ENCODE assay signal across 11 cellular contexts in the genomic region with DNA sequence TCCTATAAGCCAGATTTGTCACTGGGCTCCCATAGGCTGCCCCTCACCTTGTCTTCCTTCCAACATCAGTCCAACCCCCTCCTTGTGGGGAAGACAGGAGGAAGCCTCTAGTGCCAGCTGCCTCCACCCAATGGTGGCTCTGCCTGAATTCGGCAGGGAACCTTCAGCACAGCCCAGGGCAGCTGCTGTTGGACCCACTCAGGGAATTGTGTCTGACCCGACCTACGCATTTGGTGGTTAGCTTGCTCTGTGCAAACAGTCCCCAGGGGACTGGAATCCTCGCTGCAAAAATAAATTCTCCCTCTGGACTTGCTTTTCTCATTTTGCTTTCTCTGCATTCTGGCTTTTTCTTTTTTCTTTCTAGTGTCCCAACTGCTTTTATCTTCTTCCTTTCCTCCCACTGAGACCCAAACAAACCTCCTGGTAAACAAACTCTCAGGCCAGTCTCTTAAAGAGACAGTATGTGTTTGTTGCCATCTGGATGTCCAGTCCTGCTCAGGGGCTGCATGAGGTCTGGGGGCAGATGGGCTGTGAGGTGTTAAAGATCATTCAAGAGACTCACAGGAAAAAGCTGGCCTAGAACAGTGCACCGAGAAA.
DNase-seq lines count a peak whose midpoint lies in the region; ATAC-seq and TF ChIP-seq lines count a peak whose summit lies in the region.
"Had no signal": no experiment of that assay in that cellular context is flagged by ENCODE, and none has a peak within 500 bp of the region (broad histone marks: within the 10 kb centered on the region; RNA-seq: fewer than 3 reads in every experiment).

No MANE protein-coding gene starts in this region.

- ATAC-seq in HG02938 (IDR thresholded peaks at IDR 0.05; ENCODE audit: unreplicated experiment) = no peak

- H3K9me3 ChIP-seq in mesodermal cell (ENCODE audit: control insufficient read depth, low read length) = no peaks in the 10 kb centered on the region
- H3K9me3 ChIP-seq: BE2C had no signal

- 26 to 37% methylated on average over 4 to 5 of the region's 5 CpGs for WGBS in mesodermal cell (ENCODE audit: insufficient coverage in 2 of 2), 2 experiments

- TF ChIP-seq CTCF in coronary artery (IDR thresholded peaks at IDR 0.05) (no peak), type B pancreatic cell (conservative IDR thresholded peaks at IDR 0.05) (no peak)

- H3K9me3 Mint-ChIP-seq in type B pancreatic cell = no peaks in the 10 kb centered on the region

- H3K27ac ChIP-seq in coronary artery = peak overlapping the region; percentile 89 to 97
- H3K27ac ChIP-seq in mesodermal cell (ENCODE audit: low read depth, low read length, severe bottlenecking) = peak overlapping the region; percentile 82

- H3K36me3 ChIP-seq in mesodermal cell (ENCODE audit: control insufficient read depth, insufficient read depth, low read length) = no peaks in the 10 kb centered on the region
- H3K36me3 ChIP-seq: BE2C had no signal

- no peaks in the 10 kb centered on the region for H3K36me3 Mint-ChIP-seq in type B pancreatic cell

- peaks cover 89% of the 10 kb centered on the region for H3K4me1 ChIP-seq in mesodermal cell (ENCODE audit: control insufficient read depth, insufficient read depth, low read length, poor library complexity, severe bottlenecking)

- H3K27ac Mint-ChIP-seq in type B pancreatic cell = peak overlapping the region; percentile 24

- no peaks in the 10 kb centered on the region for H3K27me3 Mint-ChIP-seq in type B pancreatic cell

- peak; percentile 39 to 60 for DNase-seq in NCI-H524 (lab: John Stamatoyannopoulos, UW)
- DNase-seq in NCI-H524 treated with DMSO at 0.1 percent for 48 hours (lab: John Stamatoyannopoulos, UW) = no peak
- DNase-seq in coronary artery (ENCODE audit: low spot score) = no peak
- DNase-seq in type B pancreatic cell (ENCODE audit: extremely low spot score, unreplicated experiment) = no peak
- DNase-seq in NCI-H2029 treated with DMSO at 0.1 percent for 48 hours (lab: John Stamatoyannopoulos, UW) = no peak
- no peak for DNase-seq in NAMALWA (ENCODE audit: low spot score)
- DNase-seq: BE2C, hippocampal formation, NCI-H446 had no signal

- peak overlapping the region; percentile 42 for H3K4me3 Mint-ChIP-seq in type B pancreatic cell

- peaks cover 79% of the 10 kb centered on the region for H3K4me1 Mint-ChIP-seq in type B pancreatic cell (ENCODE audit: unreplicated experiment)

- H3K4me3 ChIP-seq in coronary artery (no peak overlapping the region), mesodermal cell (ENCODE audit: extremely low read depth, insufficient read depth, low read length, poor library complexity, severe bottlenecking) (no peak overlapping the region)

Comparison
In these comparisons a context has a peak if more than half of its experiments do, and no peak if none do; other contexts are left out.
1. DNase-seq: peak in NCI-H524 (2 of 2); none in NCI-H524 treated with DMSO at 0.1 percent for 48 hours (single experiment), coronary artery (single experiment), type B pancreatic cell (single experiment), NCI-H2029 treated with DMSO at 0.1 percent for 48 hours (single experiment) and NAMALWA (single experiment).